In the genomic region with DNA sequence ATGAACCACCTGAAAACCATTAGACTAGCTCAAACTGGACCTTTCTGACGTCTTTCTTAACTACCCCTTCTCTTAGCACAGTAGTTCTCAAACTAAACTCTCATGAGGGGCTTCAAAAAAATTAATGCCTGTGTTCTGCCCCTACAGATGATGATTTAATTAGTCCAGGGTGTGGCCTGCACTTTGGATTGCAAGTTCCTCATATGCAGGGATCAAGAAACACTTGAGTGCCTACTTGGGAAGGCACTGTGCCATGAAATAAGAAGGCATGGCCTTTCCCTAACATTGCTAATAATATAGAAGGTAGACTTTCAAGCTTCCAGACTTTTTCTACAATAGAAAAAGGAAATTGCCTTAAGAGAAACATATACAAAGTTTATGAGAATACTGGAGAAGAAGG, we compare ENCODE assay signal across 28 cellular contexts.
"Had no signal": no experiment of that assay in that cellular context is flagged by ENCODE, and none has a peak within 500 bp of the region (broad histone marks: within the 10 kb centered on the region; RNA-seq: fewer than 3 reads in every experiment).

No MANE protein-coding gene starts in this region.

- H3K4me1 ChIP-seq: neural progenitor cell, parathyroid adenoma, psoas muscle, right lobe of liver, sigmoid colon, spleen, suprapubic skin, testis, tibial nerve, upper lobe of left lung, vagina had no signal

- DNase-seq: natural killer cell; occipital lobe; ovary; posterior cingulate gyrus; psoas muscle; right cardiac atrium; right lobe of liver; sigmoid colon; spleen; stimulated activated CD4-positive, alpha-beta T cell treated with anti-CD3 and anti-CD28 coated beads, Interleukin-12 subunit alpha, Interleukin-12 subunit beta, amount 100 ng/mL, for 4 hours; stimulated activated CD4-positive, alpha-beta T cell treated with anti-CD3 and anti-CD28 coated beads, Interleukin-1b, Interleukin-23, amount 100 ng/mL, for 48 hours; stimulated activated CD4-positive, alpha-beta T cell treated with anti-CD3 and anti-CD28 coated beads, Interleukin-4, amount 100 ng/mL, for 1 hour; stimulated activated CD4-positive, alpha-beta T cell treated with anti-CD3 and anti-CD28 coated beads, Interleukin-4, amount 100 ng/mL, for 4 hours; stimulated activated CD8-positive, alpha-beta memory T cell treated with anti-CD3 and anti-CD28 coated beads, Interleukin-4, amount 100 ng/mL, for 48 hours; stimulated activated naive CD4-positive, alpha-beta T cell; stimulated activated naive CD8-positive, alpha-beta T cell treated with anti-CD3 and anti-CD28 coated beads, Interleukin-15, amount 100 ng/mL, for 72 hours; stimulated activated naive CD8-positive, alpha-beta T cell treated with anti-CD3 and anti-CD28 coated beads, Interleukin-15, Interleukin-2, amounts not matched to agents 100 U/mL and 50 U/mL, for 24 hours; substantia nigra; testis; trophoblast cell had no signal

- H3K27ac ChIP-seq: neural progenitor cell, ovary, parathyroid adenoma, psoas muscle, right lobe of liver, sigmoid colon, spleen, suprapubic skin, testis, tibial nerve, upper lobe of left lung, vagina had no signal

- H3K4me3 ChIP-seq: neural progenitor cell, ovary, psoas muscle, right lobe of liver, sigmoid colon, smooth muscle cell, spleen, suprapubic skin, testis, tibial nerve, upper lobe of left lung, vagina had no signal

- H3K27me3 ChIP-seq: neural progenitor cell, ovary, right lobe of liver, sigmoid colon, spleen, suprapubic skin, testis, tibial nerve, upper lobe of left lung, vagina had no signal

- H3K36me3 ChIP-seq: neural progenitor cell, ovary had no signal

- H3K9me3 ChIP-seq: ovary, psoas muscle, right lobe of liver, sigmoid colon, spleen, suprapubic skin, testis, tibial nerve, upper lobe of left lung, vagina had no signal

- ATAC-seq: natural killer cell; psoas muscle; right cardiac atrium; right lobe of liver; stimulated activated memory B cell treated with anti-CD40 and anti-IgM and Interleukin-4, amounts not matched to agents 10 μg/mL and 1 μg/mL and 100 μg/mL, for 72 hours; stimulated activated naive CD8-positive, alpha-beta T cell treated with anti-CD3 and anti-CD28 coated beads, Interleukin-15, amount 100 ng/mL, for 72 hours; stimulated activated naive CD8-positive, alpha-beta T cell treated with anti-CD3 and anti-CD28 coated beads, Interleukin-15, Interleukin-2, amounts not matched to agents 100 U/mL and 50 U/mL, for 24 hours had no signal
